Comparison of ENCODE assay signal across 9 cellular contexts in genomic region chr1:153956997-153957715, GRCh38. TPM values are rescaled to one million over a fixed set of nuclear protein-coding genes. Genes with fewer than 3 reads are reported as not detected.
DNase-seq lines count a peak whose midpoint lies in the region; ATAC-seq, FAIRE-seq and TF ChIP-seq lines count a peak whose summit lies in the region.
"Had no signal": no experiment of that assay in that cellular context is flagged by ENCODE, and none has a peak within 500 bp of the region (broad histone marks: within the 10 kb centered on the region; RNA-seq: fewer than 3 reads in every experiment).

No MANE protein-coding gene starts in this region.

- no peak for TF ChIP-seq POLR2A in heart left ventricle (IDR thresholded peaks at IDR 0.05)

- intact Hi-C loops in heart left ventricle (cut with DNase I), result loop anchor here in 2 of 10 donors (5.0 to 10.0 kb wide), 2 partner anchors 35 to 162 kb away; partner anchors contain the start of gene GATAD2B (in 1 of the 2)
- intact Hi-C loops in left ventricle myocardium superior (cut with micrococcal nuclease), result no loop called here
- intact Hi-C loops in mucosa of descending colon (cut with DNase I, micrococcal nuclease), result no loop called here

- ATAC-seq in heart left ventricle (no peak), left ventricle myocardium superior (no peak), mucosa of descending colon (no peak), HG03108 (IDR thresholded peaks at IDR 0.05; ENCODE audit: unreplicated experiment) (no peak), GM19397 (IDR thresholded peaks at IDR 0.05; ENCODE audit: unreplicated experiment) (no peak)

- H3K4me1 ChIP-seq in heart left ventricle (peaks cover 10 to 65% (median 50%) of the 10 kb centered on the region in 12 donors), mucosa of descending colon (ENCODE audit: low read depth) (peaks cover 32% of the 10 kb centered on the region)

- 26 to 33% (median 30%) methylated on average over 6 of the region's 6 CpGs for WGBS in heart left ventricle, 4 donors

- no peak for DNase-seq in heart left ventricle
- DNase-seq in left ventricle myocardium superior, result no peak
- no peak for DNase-seq in bronchial epithelial cell (ENCODE audit: low read depth)
- DNase-seq in mucosa of descending colon, result no peak
- no peak for DNase-seq in kidney tubule cell (ENCODE audit: low spot score)
- no peak for DNase-seq in DMS53 treated with DMSO at 0.1 percent for 48 hours (lab: John Stamatoyannopoulos, UW; ENCODE audit: unreplicated experiment)

- H3K4me3 ChIP-seq in heart left ventricle (peak overlapping the region; percentile 82 to 100 (median 93)), bronchial epithelial cell (ENCODE audit: low read depth, low read length) (peak overlapping the region; percentile 87), mucosa of descending colon (peak overlapping the region; percentile 82)

- H3K27me3 ChIP-seq in heart left ventricle (no peaks in the 10 kb centered on the region), bronchial epithelial cell (ENCODE audit: control insufficient read depth, insufficient read depth, low read length) (no peaks in the 10 kb centered on the region)

- H3K36me3 ChIP-seq in heart left ventricle (peaks cover 0 to 52% (median 40%) of the 10 kb centered on the region in 9 donors), bronchial epithelial cell (ENCODE audit: control insufficient read depth, insufficient read depth, low read length) (peaks cover 19% of the 10 kb centered on the region), mucosa of descending colon (ENCODE audit: low read depth) (peaks cover 6% of the 10 kb centered on the region)

- TF ChIP-seq CTCF in heart left ventricle (IDR thresholded peaks at IDR 0.05) (no peak), bronchial epithelial cell (IDR thresholded peaks at IDR 0.05; ENCODE audit: insufficient read depth, low read length, severe bottlenecking) (no peak), mucosa of descending colon (IDR thresholded peaks at IDR 0.05) (no peak)

- H3K9me3 ChIP-seq in heart left ventricle (no peaks in the 10 kb centered on the region), mucosa of descending colon (no peaks in the 10 kb centered on the region)

- FAIRE-seq in bronchial epithelial cell (lab: Jason Lieb, UNC), result no peak
- FAIRE-seq: G401.6 had no signal

- H3K27ac ChIP-seq in heart left ventricle, result peak overlapping the region in 10 of 12 donors; percentile 87 to 99 (median 95)

RNA-seq across cellular contexts. Expression of gene CRTC2, which starts 1.3 kb away (rescaled TPM):
- 10 to 100 TPM; 11.0 to 27.8 (median 18.8) TPM for total RNA-seq in heart left ventricle
- 10 to 100 TPM; 21.4 to 25.4 TPM for polyA plus RNA-seq in heart left ventricle
- 21.2 TPM for total RNA-seq in left ventricle myocardium superior
- 2.6 and 4.7 TPM in 2 replicates for total RNA-seq in bronchial epithelial cell
- 10 to 100 TPM; 30.0 to 47.3 (median 47.1) TPM for total RNA-seq in mucosa of descending colon

RNA-seq across cellular contexts. Expression of gene SLC39A1, which starts 6.2 kb away (rescaled TPM):
- total RNA-seq in heart left ventricle (10 to 100 TPM; 31.6 to 83.9 (median 48.4) TPM), left ventricle myocardium superior (45.8 TPM), bronchial epithelial cell (71.2 and 108 TPM in 2 replicates), mucosa of descending colon (10 to 100 TPM; 66.7 to 74.7 (median 66.7) TPM)
- 100 to 1,000 TPM in 1 of 2 donors, 10 to 100 TPM in 1; 32.5 to 163 TPM for polyA plus RNA-seq in heart left ventricle

RNA-seq across cellular contexts. Expression of gene CREB3L4, which starts 10.5 kb away (rescaled TPM):
- total RNA-seq in heart left ventricle, result 1 to 10 TPM; 2.5 to 7.2 (median 4.5) TPM
- polyA plus RNA-seq in heart left ventricle, result 1 to 10 TPM; 4.8 to 5.7 TPM
- 5.0 TPM for total RNA-seq in left ventricle myocardium superior
- 4.6 and 7.1 TPM in 2 replicates for total RNA-seq in bronchial epithelial cell
- 10 to 100 TPM in 2 of 3 donors, 1 to 10 TPM in 1; 9.9 to 26.9 (median 23.0) TPM for total RNA-seq in mucosa of descending colon

RNA-seq across cellular contexts. Expression of gene DENND4B, which starts 10.6 kb away (rescaled TPM):
- total RNA-seq in heart left ventricle (10 to 100 TPM; 30.5 to 60.7 (median 40.8) TPM), left ventricle myocardium superior (51.7 TPM), bronchial epithelial cell (8.7 and 12.3 TPM in 2 replicates), mucosa of descending colon (10 to 100 TPM; 44.3 to 65.6 (median 46.5) TPM)
- 10 to 100 TPM; 36.7 to 41.5 TPM for polyA plus RNA-seq in heart left ventricle

RNA-seq across cellular contexts. Expression of gene JTB, which starts 20.3 kb away (rescaled TPM):
- 100 to 1,000 TPM in 3 of 9 donors, 10 to 100 TPM in 6; 55.0 to 175 (median 79.5) TPM for total RNA-seq in heart left ventricle
- 100 to 1,000 TPM in 1 of 2 donors, 10 to 100 TPM in 1; 87.4 to 222 TPM for polyA plus RNA-seq in heart left ventricle
- 80.7 TPM for total RNA-seq in left ventricle myocardium superior
- 181 and 183 TPM in 2 replicates for total RNA-seq in bronchial epithelial cell
- total RNA-seq in mucosa of descending colon, result 100 to 1,000 TPM; 119 to 153 (median 124) TPM
